ENCODE assay signal across 7 cellular contexts in the genomic region with DNA sequence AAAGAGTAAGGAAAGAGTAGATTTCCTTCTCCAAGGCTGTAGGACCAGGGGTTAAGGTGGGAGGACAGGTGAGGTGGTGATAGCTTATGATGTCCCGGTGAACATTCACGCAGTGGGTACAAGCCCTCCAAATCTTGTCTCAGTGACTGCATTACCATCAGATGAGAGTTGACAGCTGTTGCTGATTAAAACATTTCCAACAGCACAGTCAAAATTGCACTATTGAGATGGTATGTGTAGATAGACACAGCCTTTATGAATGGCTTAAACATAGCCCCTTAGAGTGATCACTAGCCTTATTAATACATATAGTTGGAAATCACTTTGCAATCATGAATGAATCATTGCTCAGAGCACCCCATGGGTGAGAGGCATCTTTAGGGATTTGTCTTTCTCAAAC. TPM values are rescaled to one million over a fixed set of nuclear protein-coding genes. Genes with fewer than 3 reads are reported as not detected.
"Had no signal": no experiment of that assay in that cellular context is flagged by ENCODE, and none has a peak within 500 bp of the region (broad histone marks: within the 10 kb centered on the region; RNA-seq: fewer than 3 reads in every experiment).

No MANE protein-coding gene starts in this region.

- H3K36me3 Mint-ChIP-seq: IgD-negative memory B cell had no signal

- ATAC-seq: HepG2, K562 had no signal

- H3K4me3 ChIP-seq: K562 had no signal

- H3K27ac Mint-ChIP-seq: IgD-negative memory B cell had no signal

- DNase-seq: IMR-90 had no signal

- H3K27ac ChIP-seq: HL-60 had no signal

RNA-seq across cellular contexts. Expression of a gene that starts 7.3 kb away (rescaled TPM):
- total RNA-seq: HepG2, HT-29, HT1080, IMR-90, K562 had no signal
- polyA plus RNA-seq: HepG2, IgD-negative memory B cell, IMR-90, K562 had no signal
